8 cellular contexts compared by ENCODE assay signal in genomic region chr11:68313574-68314202, GRCh38. TPM values are rescaled to one million over a fixed set of nuclear protein-coding genes. Genes with fewer than 3 reads are reported as not detected.
DNase-seq lines count a peak whose midpoint lies in the region; ATAC-seq and TF ChIP-seq lines count a peak whose summit lies in the region.

No MANE protein-coding gene starts in this region.

- no CpG with 5 or more reads among the region's 19 CpGs for WGBS in H9 (ENCODE audit: extremely low coverage, insufficient read length, low lambda C conversion rate)

- peaks cover 11% of the 10 kb centered on the region for H3K79me2 ChIP-seq in ACC112 (ENCODE audit: control insufficient read depth, insufficient read depth, low read length, unreplicated experiment)
- peaks cover 16% of the 10 kb centered on the region; the same call in 1 of the 2 replicates for H3K79me2 ChIP-seq in H9 (ENCODE audit: insufficient read depth, low read length)

- H3K9me3 Mint-ChIP-seq in H9, result no peaks in the 10 kb centered on the region; a peak in 2 of 5 replicates
- no peaks in the 10 kb centered on the region for H3K9me3 Mint-ChIP-seq in activated CD8-positive, alpha-beta T cell treated with anti-CD3 and anti-CD28 coated beads for 36 hours

- H3K4me1 Mint-ChIP-seq in H9, result peaks cover 50 to 53% of the 10 kb centered on the region in 2 experiments
- peaks cover 13% of the 10 kb centered on the region for H3K4me1 Mint-ChIP-seq in activated CD8-positive, alpha-beta T cell treated with anti-CD3 and anti-CD28 coated beads for 36 hours (ENCODE audit: low read depth)

- peak overlapping the region; percentile 75 for H3K4me2 ChIP-seq in H9 (ENCODE audit: insufficient read depth, insufficient read length, low read length)

- no peak overlapping the region for H2BK12ac ChIP-seq in H9 (ENCODE audit: insufficient read length, low read depth, low read length)

- peak overlapping the region; percentile 87 to 89 for H3K4me3 Mint-ChIP-seq in H9
- peak overlapping the region; percentile 92 for H3K4me3 Mint-ChIP-seq in activated CD8-positive, alpha-beta T cell treated with anti-CD3 and anti-CD28 coated beads for 36 hours

- H3K18ac ChIP-seq in H9 (ENCODE audit: insufficient read length, low read depth, low read length), result peak overlapping the region; percentile 73

- H3K27me3 ChIP-seq in ACC112 (ENCODE audit: insufficient read depth, low read length), result no peaks in the 10 kb centered on the region; the same call in 1 of the 2 replicates
- H3K27me3 ChIP-seq in H9 (ENCODE audit: insufficient read depth, low read length), result no peaks in the 10 kb centered on the region
- H3K27me3 ChIP-seq in left ventricle myocardium inferior (ENCODE audit: low read depth), result no peaks in the 10 kb centered on the region
- no peaks in the 10 kb centered on the region for H3K27me3 ChIP-seq in skeletal muscle tissue (ENCODE audit: control insufficient read depth in 3 of 3, insufficient read depth in 3 of 3, low read length in 3 of 3)

- peak; percentile 36 for DNase-seq in H9
- DNase-seq in activated CD8-positive, alpha-beta T cell treated with anti-CD3 and anti-CD28 coated beads for 36 hours, result no peak
- DNase-seq in left ventricle myocardium inferior, result no peak
- no peak for DNase-seq in medulla oblongata (ENCODE audit: extremely low spot score)
- DNase-seq in SKM-1 (lab: John Stamatoyannopoulos, UW; ENCODE audit: unreplicated experiment), result no peak

- H2BK5ac ChIP-seq in H9 (ENCODE audit: insufficient read length, low read length), result no peak overlapping the region

- H3K9me3 ChIP-seq in H9 (ENCODE audit: control insufficient read depth, low read depth, low read length) (no peaks in the 10 kb centered on the region), left ventricle myocardium inferior (replicated peaks) (no peaks in the 10 kb centered on the region), skeletal muscle tissue (ENCODE audit: control insufficient read depth in 3 of 3, low read length in 3 of 3) (no peaks in the 10 kb centered on the region)

- peaks cover 4% of the 10 kb centered on the region for H3K27me3 Mint-ChIP-seq in H9 (ENCODE audit: low read depth)
- peaks cover 2% of the 10 kb centered on the region for H3K27me3 Mint-ChIP-seq in activated CD8-positive, alpha-beta T cell treated with anti-CD3 and anti-CD28 coated beads for 36 hours

- peak overlapping the region; percentile 55 for H3K9ac ChIP-seq in H9 (ENCODE audit: extremely low read depth, insufficient read length, low read length)
- peak overlapping the region; percentile 53 to 89 (median 82) for H3K9ac ChIP-seq in skeletal muscle tissue (ENCODE audit: low read depth in 1 of 3, low read length in 3 of 3)

- H3K14ac ChIP-seq in H9 (ENCODE audit: insufficient read depth, low read length), result peak overlapping the region; percentile 27

- no peak overlapping the region for H4K91ac ChIP-seq in H9 (ENCODE audit: insufficient read length, low read depth, low read length)

- no peak overlapping the region for H2BK120ac ChIP-seq in H9 (ENCODE audit: low read depth, low read length, poor library complexity, severe bottlenecking)

- H3T11ph ChIP-seq in H9 (ENCODE audit: low read length), result no peak overlapping the region

- intact Hi-C loops in activated CD8-positive, alpha-beta T cell treated with anti-CD3 and anti-CD28 coated beads for 36 hours (cut with micrococcal nuclease), result loop anchor here (10.0 kb wide), 1 partner anchor 71 kb away; no protein-coding TSS in a partner anchor
- intact Hi-C loops in left ventricle myocardium inferior (cut with micrococcal nuclease), result loop anchor here (5.0 kb wide), 1 partner anchor 69 kb away; no protein-coding TSS in a partner anchor

- no peaks in the 10 kb centered on the region for H3K79me1 ChIP-seq in H9 (ENCODE audit: insufficient read depth, low read depth, low read length, poor library complexity, severe bottlenecking)

- ATAC-seq in activated CD8-positive, alpha-beta T cell treated with anti-CD3 and anti-CD28 coated beads for 36 hours, result no peak
- no peak for ATAC-seq in GM19328 (IDR thresholded peaks at IDR 0.05; ENCODE audit: unreplicated experiment)

- no peak overlapping the region for H4K5ac ChIP-seq in H9 (ENCODE audit: insufficient read length, low read depth, low read length)

- H3K36me3 Mint-ChIP-seq in H9 (ENCODE audit: insufficient read depth in 1 of 3, low read depth in 3 of 3), result no peaks in the 10 kb centered on the region; a peak in 1 of 7 replicates
- no peaks in the 10 kb centered on the region for H3K36me3 Mint-ChIP-seq in activated CD8-positive, alpha-beta T cell treated with anti-CD3 and anti-CD28 coated beads for 36 hours (ENCODE audit: low read depth)

- H3K23me2 ChIP-seq in H9 (ENCODE audit: insufficient read length, low read depth, low read length, poor library complexity, severe bottlenecking), result peaks cover 13% of the 10 kb centered on the region

- no peak overlapping the region for H4K8ac ChIP-seq in H9 (replicated peaks; ENCODE audit: insufficient read length, low read depth, low read length)

- no peak overlapping the region for H2BK15ac ChIP-seq in H9 (ENCODE audit: low read depth, low read length)

- H3K27ac ChIP-seq in ACC112 (ENCODE audit: low read depth, low read length) (no peak overlapping the region), H9 (ENCODE audit: insufficient read length, low read depth, low read length) (no peak overlapping the region), left ventricle myocardium inferior (replicated peaks) (peak overlapping the region; percentile 94), skeletal muscle tissue (ENCODE audit: low read depth, low read length) (peak overlapping the region; percentile 71)

- POLR2A ChIA-PET in activated CD8-positive, alpha-beta T cell treated with anti-CD3 and anti-CD28 coated beads for 36 hours (lab: Charles Lee), result interaction anchor here (0.5 kb wide), 1 partner anchor 15 kb away, joined by 3 read pairs; no protein-coding TSS in a partner anchor

- H3K27ac Mint-ChIP-seq in H9, result peak overlapping the region; percentile 25 to 93 (median 83); a peak in 6 of 7 replicates
- H3K27ac Mint-ChIP-seq in activated CD8-positive, alpha-beta T cell treated with anti-CD3 and anti-CD28 coated beads for 36 hours, result peak overlapping the region; percentile 72

- no peaks in the 10 kb centered on the region for H4K20me1 ChIP-seq in H9 (ENCODE audit: control insufficient read depth, insufficient read depth, insufficient read length)

- no peak for TF ChIP-seq CTCF in H9 (conservative IDR thresholded peaks at IDR 0.05)
- no peak for TF ChIP-seq CTCF in activated CD8-positive, alpha-beta T cell treated with anti-CD3 and anti-CD28 coated beads for 36 hours (IDR thresholded peaks at IDR 0.05)
- TF ChIP-seq CTCF in left ventricle myocardium inferior (IDR thresholded peaks at IDR 0.05; ENCODE audit: borderline replicate concordance), result no peak

- H3K4ac ChIP-seq in H9 (ENCODE audit: low read depth, low read length), result no peak overlapping the region

- H3K4me1 ChIP-seq in ACC112 (ENCODE audit: control insufficient read depth, insufficient read depth, low read length, unreplicated experiment) (peaks cover 12% of the 10 kb centered on the region), H9 (ENCODE audit: insufficient read depth, low read length) (peaks cover 6% of the 10 kb centered on the region; the same call in 1 of the 2 replicates), left ventricle myocardium inferior (peaks cover 62% of the 10 kb centered on the region), skeletal muscle tissue (ENCODE audit: control insufficient read depth in 3 of 3, insufficient read depth in 3 of 3, low read length in 3 of 3) (peaks cover 38 to 41% (median 38%) of the 10 kb centered on the region in 3 donors)

- no peak overlapping the region for H3K56ac ChIP-seq in H9 (ENCODE audit: insufficient read length, low read depth, low read length)

- H2BK20ac ChIP-seq in H9 (ENCODE audit: low read depth, low read length, poor library complexity, severe bottlenecking), result no peak overlapping the region

- H3K4me3 ChIP-seq in ACC112 (ENCODE audit: low read depth, low read length) (peak overlapping the region; percentile 92), left ventricle myocardium inferior (peak overlapping the region; percentile 84), skeletal muscle tissue (ENCODE audit: low read length in 3 of 3) (peak overlapping the region; percentile 74 to 79 (median 77))

- peak overlapping the region; percentile 93 for H2AFZ ChIP-seq in ACC112 (ENCODE audit: low read length, unreplicated experiment)
- no peak overlapping the region for H2AFZ ChIP-seq in H9 (ENCODE audit: low read length)

- H3K36me3 ChIP-seq in ACC112 (ENCODE audit: insufficient read depth, low read length) (no peaks in the 10 kb centered on the region), left ventricle myocardium inferior (no peaks in the 10 kb centered on the region), skeletal muscle tissue (ENCODE audit: control insufficient read depth in 3 of 3, insufficient read depth in 3 of 3, low read length in 3 of 3) (no peaks in the 10 kb centered on the region)

- CTCF ChIA-PET in activated CD8-positive, alpha-beta T cell treated with anti-CD3 and anti-CD28 coated beads for 36 hours (lab: Charles Lee), result interaction anchor here (1.0 to 1.7 kb wide), 3 partner anchors 14 to 45 kb away, joined by 3 to 6 read pairs (median 3); no protein-coding TSS in a partner anchor

- H3K23ac ChIP-seq in H9 (ENCODE audit: insufficient read length, low read depth, low read length), result no peak overlapping the region

- H2AK5ac ChIP-seq in H9 (ENCODE audit: insufficient read length, low read length), result no peak overlapping the region

RNA-seq across cellular contexts. Expression of gene LRP5, which starts 1.3 kb away (rescaled TPM):
- total RNA-seq in H9 (2021) (38.4 and 41.3 TPM in 2 replicates), left ventricle myocardium inferior (54.7 TPM), skeletal muscle tissue (31.3 TPM)
- total RNA-seq in activated CD8-positive, alpha-beta T cell treated with anti-CD3 and anti-CD28 coated beads for 36 hours, result 10 to 100 TPM; 10.5 to 15.3 TPM

RNA-seq across cellular contexts. Expression of gene C11orf24, which starts 41.9 kb away (rescaled TPM):
- total RNA-seq in H9 (2021) (46.8 and 50.5 TPM in 2 replicates), left ventricle myocardium inferior (28.6 TPM), skeletal muscle tissue (12.0 TPM)
- total RNA-seq in activated CD8-positive, alpha-beta T cell treated with anti-CD3 and anti-CD28 coated beads for 36 hours, result 10 to 100 TPM; 38.0 to 40.7 TPM

Comparison
In these comparisons a context has a peak if more than half of its experiments do, and no peak if none do; other contexts are left out.
1. H3K27ac ChIP-seq: peak in left ventricle myocardium inferior (single experiment) and skeletal muscle tissue (single experiment); none in ACC112 (single experiment) and H9 (single experiment).
2. Peak in every context shown above with its lines, with median percentiles within 50 percentile points of each other: H3K4me3 ChIP-seq.